Comparison of ENCODE assay signal across 8 cellular contexts in the genomic region with DNA sequence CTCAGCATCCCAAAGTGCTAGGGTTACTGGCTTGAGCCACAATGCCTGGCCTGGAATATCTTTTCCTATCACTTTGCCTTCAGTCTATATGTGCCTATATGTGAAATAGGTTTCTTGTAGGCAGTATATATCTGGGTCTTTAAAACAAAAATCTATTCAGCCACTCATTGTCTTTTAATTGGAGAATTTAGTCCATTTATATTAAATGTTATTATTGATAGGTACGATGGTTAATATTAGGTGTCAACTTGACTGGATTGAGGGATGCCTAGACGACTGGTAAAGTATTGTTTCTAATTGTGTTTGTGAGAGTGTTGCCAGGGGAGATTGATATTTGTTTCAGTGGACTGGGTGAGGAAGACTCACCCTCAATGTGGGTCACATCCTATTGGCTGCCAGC.
"Had no signal": no experiment of that assay in that cellular context is flagged by ENCODE, and none has a peak within 500 bp of the region (broad histone marks: within the 10 kb centered on the region; RNA-seq: fewer than 3 reads in every experiment).

No MANE protein-coding gene starts in this region.

- H3K4me3 ChIP-seq: GM12878 had no signal

- DNase-seq: GDM1, GF-D8 had no signal

- FAIRE-seq: G401.6, GM12878, GM12891, GM12892, GM18507, GM19239 had no signal

- ATAC-seq: GM12878 had no signal
